ENCODE assay signal across 24 cellular contexts in the genomic region with DNA sequence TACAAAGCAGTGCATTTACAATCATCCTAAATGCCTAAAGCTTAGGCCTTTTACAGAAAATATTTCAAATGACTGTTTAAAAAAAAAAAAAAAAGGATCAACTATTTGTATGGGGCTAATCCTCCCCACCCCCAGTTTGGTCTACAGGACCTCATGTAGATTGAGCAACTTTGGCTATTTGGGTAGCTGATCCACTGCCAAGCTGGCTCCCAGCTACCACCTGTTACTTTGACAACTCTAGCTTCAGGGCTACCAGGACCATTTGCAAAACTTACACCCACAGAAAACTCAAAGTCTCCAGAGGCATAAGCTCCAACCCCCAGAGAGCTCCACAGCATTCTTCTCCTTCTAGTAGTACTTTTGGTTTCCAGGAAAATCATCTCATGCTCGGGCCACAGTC. TPM values are rescaled to one million over a fixed set of nuclear protein-coding genes. Genes with fewer than 3 reads are reported as not detected.
DNase-seq lines count a peak whose midpoint lies in the region; ATAC-seq and TF ChIP-seq lines count a peak whose summit lies in the region.
"Had no signal": no experiment of that assay in that cellular context is flagged by ENCODE, and none has a peak within 500 bp of the region (broad histone marks: within the 10 kb centered on the region; RNA-seq: fewer than 3 reads in every experiment).

No MANE protein-coding gene starts in this region.

- TF ChIP-seq POLR2A in erythroblast (IDR thresholded peaks at IDR 0.05; ENCODE audit: low read length): no peak

- peaks cover 8 to 24% (median 12%) of the 10 kb centered on the region in 3 donors for H3K27me3 Mint-ChIP-seq in immature natural killer cell (ENCODE audit: low read depth in 3 of 3)
- H3K27me3 Mint-ChIP-seq: activated B cell treated with CpG ODN at 0.5 μM for 24 hours; activated naive CD8-positive, alpha-beta T cell treated with anti-CD3 and anti-CD28 coated beads for 36 hours; type B pancreatic cell had no signal

- H3K4me3 Mint-ChIP-seq in immature natural killer cell: peak overlapping the region; percentile 20 to 47 (median 37)
- H3K4me3 Mint-ChIP-seq: activated B cell treated with CpG ODN at 0.5 μM for 24 hours; activated naive CD8-positive, alpha-beta T cell treated with anti-CD3 and anti-CD28 coated beads for 36 hours; neural crest cell; type B pancreatic cell had no signal

- H3K4me1 Mint-ChIP-seq in immature natural killer cell: peaks cover 93 to 100% of the 10 kb centered on the region in 2 donors

- ATAC-seq in Right ventricle myocardium inferior: peak; percentile 23
- no peak for ATAC-seq in heart right ventricle
- ATAC-seq: A549, heart left ventricle had no signal

- H3K36me3 Mint-ChIP-seq in immature natural killer cell: peaks cover 0 to 5% (median 0%) of the 10 kb centered on the region in 3 donors

- no peak overlapping the region for H3K27ac ChIP-seq in heart right ventricle
- H3K27ac ChIP-seq: heart left ventricle had no signal

- H3K9me3 Mint-ChIP-seq in immature natural killer cell: no peaks in the 10 kb centered on the region
- H3K9me3 Mint-ChIP-seq: neural crest cell had no signal

- peaks cover 9 to 83% (median 71%) of the 10 kb centered on the region in 9 donors for H3K4me1 ChIP-seq in heart right ventricle
- H3K4me1 ChIP-seq: BE2C, HAP-1 had no signal

- peak overlapping the region; percentile 42 to 75 (median 71) for H3K27ac Mint-ChIP-seq in immature natural killer cell
- H3K27ac Mint-ChIP-seq: activated B cell treated with CpG ODN at 0.5 μM for 24 hours; activated naive CD8-positive, alpha-beta T cell treated with anti-CD3 and anti-CD28 coated beads for 36 hours; activated T-helper 2 cell treated with anti-CD3 and anti-CD28 coated beads, Interferon-gamma antibody, Interleukin-2, Interleukin-4, amounts not matched to agents 10 μg/mL and 5 μg/mL and 100 μg/mL, durations not matched to agents 14 hours and 24 hours and 36 hours; type B pancreatic cell had no signal

- intact Hi-C loops in Right ventricle myocardium inferior (cut with DNase I): no loop called here
- intact Hi-C loops in heart right ventricle (cut with DNase I): no loop called here

- no peak overlapping the region for H3K4me3 ChIP-seq in heart right ventricle
- H3K4me3 ChIP-seq: A549, HAP-1, heart left ventricle had no signal

- H3K27me3 ChIP-seq in heart right ventricle: no peaks in the 10 kb centered on the region
- H3K27me3 ChIP-seq: BE2C, heart left ventricle had no signal

- no peak for TF ChIP-seq CTCF in heart right ventricle (IDR thresholded peaks at IDR 0.05)

- WGBS in heart right ventricle, 2 donors: 79 to 81% methylated on average over 1 of the region's 1 CpG

- peaks cover 0 to 2% (median 0%) of the 10 kb centered on the region in 11 donors for H3K9me3 ChIP-seq in heart right ventricle
- H3K9me3 ChIP-seq: A549, BE2C, HAP-1, heart left ventricle had no signal

- no peak for DNase-seq in Right ventricle myocardium inferior (ENCODE audit: missing footprints)
- no peak for DNase-seq in heart right ventricle
- peak; percentile 67 for DNase-seq in MV-4-11 (lab: John Stamatoyannopoulos, UW)
- DNase-seq in immature natural killer cell: no peak
- DNase-seq in erythroblast (lab: John Stamatoyannopoulos, UW): no peak
- DNase-seq in NCI-H748 (lab: John Stamatoyannopoulos, UW; ENCODE audit: unreplicated experiment): no peak
- no peak for DNase-seq in NCI-H2107 (lab: John Stamatoyannopoulos, UW)
- no peak for DNase-seq in activated naive CD4-positive, alpha-beta T cell (lab: John Stamatoyannopoulos, UW)
- DNase-seq: activated B cell treated with CpG ODN at 0.5 μM for 24 hours; activated naive CD8-positive, alpha-beta T cell treated with anti-CD3 and anti-CD28 coated beads for 36 hours; BE2C; Karpas-422; NCI-H1105 treated with DMSO at 0.1 percent for 48 hours; NCI-H2029 treated with DMSO at 0.1 percent for 48 hours; NCI-H345; OCI-M1; posterior cingulate gyrus; SHP77 had no signal

- no peaks in the 10 kb centered on the region for H3K36me3 ChIP-seq in heart right ventricle
- H3K36me3 ChIP-seq: BE2C, HAP-1, heart left ventricle had no signal

RNA-seq across cellular contexts. Expression of a gene that starts 29.4 kb away (rescaled TPM):
- 87.3 TPM for total RNA-seq in Right ventricle myocardium inferior
- total RNA-seq in heart right ventricle: 100 to 1,000 TPM in 3 of 10 donors, 10 to 100 TPM in 7; 73.4 to 122 (median 84.4) TPM
- 10 to 100 TPM; 20.1 to 38.5 TPM for polyA plus RNA-seq in heart right ventricle
- 100 to 1,000 TPM; 265 to 734 (median 416) TPM for polyA plus RNA-seq in immature natural killer cell
